Comparison of ENCODE assay signal across 13 cellular contexts in genomic region chrX:150767045-150767395, GRCh38.
A peak's percentile ranks its signal among the peaks of the same experiment; 100 is the strongest.
DNase-seq lines count a peak whose midpoint lies in the region; ATAC-seq and TF ChIP-seq lines count a peak whose summit lies in the region.
"Had no signal": no experiment of that assay in that cellular context is flagged by ENCODE, and none has a peak within 500 bp of the region (broad histone marks: within the 10 kb centered on the region; RNA-seq: fewer than 3 reads in every experiment).

No MANE protein-coding gene starts in this region.

- no peaks in the 10 kb centered on the region for H3K9me3 Mint-ChIP-seq in CD4-positive, alpha-beta T cell
- H3K9me3 Mint-ChIP-seq in stimulated activated effector memory CD8-positive, alpha-beta T cell treated with anti-CD3 and anti-CD28 coated beads, Interleukin-12 subunit alpha, Interleukin-12 subunit beta, amount 100 ng/mL, for 72 hours: no peaks in the 10 kb centered on the region
- H3K9me3 Mint-ChIP-seq: activated CD4-positive, alpha-beta T cell treated with anti-CD3 and anti-CD28 coated beads, Interleukin-2, amount 10 ng/mL, durations not matched to agents 7 days and 5 days had no signal

- no peak overlapping the region for H3K27ac Mint-ChIP-seq in CD4-positive, alpha-beta T cell
- no peak overlapping the region for H3K27ac Mint-ChIP-seq in stimulated activated effector memory CD8-positive, alpha-beta T cell treated with anti-CD3 and anti-CD28 coated beads, Interleukin-12 subunit alpha, Interleukin-12 subunit beta, amount 100 ng/mL, for 72 hours
- H3K27ac Mint-ChIP-seq: activated CD4-positive, alpha-beta T cell treated with anti-CD3 and anti-CD28 coated beads, Interleukin-2, amount 10 ng/mL, durations not matched to agents 7 days and 5 days had no signal

- peaks cover 8% of the 10 kb centered on the region for H3K36me3 Mint-ChIP-seq in CD4-positive, alpha-beta T cell (ENCODE audit: low read depth)
- H3K36me3 Mint-ChIP-seq in stimulated activated effector memory CD8-positive, alpha-beta T cell treated with anti-CD3 and anti-CD28 coated beads, Interleukin-12 subunit alpha, Interleukin-12 subunit beta, amount 100 ng/mL, for 72 hours: peaks cover 26% of the 10 kb centered on the region

- H3K9me3 ChIP-seq in CD4-positive, alpha-beta T cell (ENCODE audit: control insufficient read depth, low read length): no peaks in the 10 kb centered on the region
- H3K9me3 ChIP-seq: BLaER1 treated with 17β-estradiol and CSF1 and Interleukin-3, amounts not matched to agents 10 nM and 100 nM; body of pancreas; ovary had no signal

- peak; percentile 31 for DNase-seq in GM03348 (ENCODE audit: low spot score)
- DNase-seq in MV-4-11 (lab: John Stamatoyannopoulos, UW): peak; percentile 26
- peak; percentile 69 for DNase-seq in myocyte (ENCODE audit: low read depth)
- DNase-seq in CD4-positive, alpha-beta T cell: no peak
- no peak for DNase-seq in RPMI8226
- no peak for DNase-seq in stimulated activated effector memory CD8-positive, alpha-beta T cell treated with anti-CD3 and anti-CD28 coated beads, Interleukin-12 subunit alpha, Interleukin-12 subunit beta, amount 100 ng/mL, for 72 hours (ENCODE audit: low spot score in 2 of 2)
- DNase-seq: activated CD4-positive, alpha-beta T cell treated with anti-CD3 and anti-CD28 coated beads, Interleukin-2, amount 10 ng/mL, durations not matched to agents 7 days and 5 days; hypothalamus; ovary had no signal

- CTCF ChIA-PET in CD4-positive, alpha-beta T cell (lab: Charles Lee): no interaction called here

- no peak for TF ChIP-seq CTCF in CD4-positive, alpha-beta T cell (IDR thresholded peaks at IDR 0.05)

- H3K4me1 Mint-ChIP-seq in CD4-positive, alpha-beta T cell (ENCODE audit: low read depth): no peaks in the 10 kb centered on the region
- peaks cover under 1% of the 10 kb centered on the region for H3K4me1 Mint-ChIP-seq in stimulated activated effector memory CD8-positive, alpha-beta T cell treated with anti-CD3 and anti-CD28 coated beads, Interleukin-12 subunit alpha, Interleukin-12 subunit beta, amount 100 ng/mL, for 72 hours
- H3K4me1 Mint-ChIP-seq: activated CD4-positive, alpha-beta T cell treated with anti-CD3 and anti-CD28 coated beads, Interleukin-2, amount 10 ng/mL, durations not matched to agents 7 days and 5 days had no signal

- H3K27me3 ChIP-seq in CD4-positive, alpha-beta T cell (ENCODE audit: control insufficient read depth, insufficient read depth, low read length): no peaks in the 10 kb centered on the region
- H3K27me3 ChIP-seq: BLaER1 treated with 17β-estradiol and CSF1 and Interleukin-3, amounts not matched to agents 10 nM and 100 nM; body of pancreas; ovary had no signal

- no peak overlapping the region for H3K4me3 Mint-ChIP-seq in CD4-positive, alpha-beta T cell
- H3K4me3 Mint-ChIP-seq in stimulated activated effector memory CD8-positive, alpha-beta T cell treated with anti-CD3 and anti-CD28 coated beads, Interleukin-12 subunit alpha, Interleukin-12 subunit beta, amount 100 ng/mL, for 72 hours: no peak overlapping the region
- H3K4me3 Mint-ChIP-seq: activated CD4-positive, alpha-beta T cell treated with anti-CD3 and anti-CD28 coated beads, Interleukin-2, amount 10 ng/mL, durations not matched to agents 7 days and 5 days had no signal

- ATAC-seq in esophagus mucosa: peak; percentile 24
- ATAC-seq in CD4-positive, alpha-beta T cell (ENCODE audit: poor library complexity): no peak
- ATAC-seq in HG03521 (IDR thresholded peaks at IDR 0.05; ENCODE audit: unreplicated experiment): no peak
- no peak for ATAC-seq in stimulated activated effector memory CD8-positive, alpha-beta T cell treated with anti-CD3 and anti-CD28 coated beads, Interleukin-12 subunit alpha, Interleukin-12 subunit beta, amount 100 ng/mL, for 72 hours
- ATAC-seq: body of pancreas had no signal

- H3K27ac ChIP-seq in CD4-positive, alpha-beta T cell (ENCODE audit: low read depth, low read length): no peak overlapping the region
- H3K27ac ChIP-seq: body of pancreas, ovary had no signal

- POLR2A ChIA-PET in CD4-positive, alpha-beta T cell (lab: Charles Lee): no interaction called here

- no peaks in the 10 kb centered on the region for H3K27me3 Mint-ChIP-seq in CD4-positive, alpha-beta T cell
- H3K27me3 Mint-ChIP-seq: activated CD4-positive, alpha-beta T cell treated with anti-CD3 and anti-CD28 coated beads, Interleukin-2, amount 10 ng/mL, durations not matched to agents 7 days and 5 days had no signal

- intact Hi-C loops in CD4-positive, alpha-beta T cell (cut with DNase I, micrococcal nuclease): no loop called here

Comparison
In these comparisons a context has a peak if more than half of its experiments do, and no peak if none do; other contexts are left out.
1. DNase-seq: peak in GM03348 (single experiment), MV-4-11 (single experiment) and myocyte (single experiment); none in CD4-positive, alpha-beta T cell (0 of 10), RPMI8226 (single experiment) and stimulated activated effector memory CD8-positive, alpha-beta T cell treated with anti-CD3 and anti-CD28 coated beads, Interleukin-12 subunit alpha, Interleukin-12 subunit beta, amount 100 ng/mL, for 72 hours (0 of 2).